9 cellular contexts compared by ENCODE assay signal in genomic region chr11:61700221-61700620, GRCh38. TPM values are rescaled to one million over a fixed set of nuclear protein-coding genes. Genes with fewer than 3 reads are reported as not detected.
DNase-seq lines count a peak whose midpoint lies in the region; ATAC-seq lines count a peak whose summit lies in the region.
"Had no signal": no experiment of that assay in that cellular context is flagged by ENCODE, and none has a peak within 500 bp of the region (broad histone marks: within the 10 kb centered on the region; RNA-seq: fewer than 3 reads in every experiment).

No MANE protein-coding gene starts in this region.

- peak overlapping the region; percentile 34 for H3K27ac ChIP-seq in angular gyrus (ENCODE audit: low read depth, low read length)

- in situ Hi-C loops in KBM-7 (cut with MboI; ENCODE audit: low pct_unique_long_range_greater_than_20kb, low sequenced_read_pairs), result no loop called here
- in situ Hi-C loops in HAP-1 (cut with MboI; ENCODE audit: low sequenced_read_pairs), result no loop called here

- H3K4me3 ChIP-seq in HAP-1, result no peak overlapping the region

- no peaks in the 10 kb centered on the region for H3K9me3 ChIP-seq in HAP-1

- H3K36me3 ChIP-seq in HAP-1 (replicated peaks), result no peaks in the 10 kb centered on the region

- H3K4me1 ChIP-seq in HAP-1, result no peaks in the 10 kb centered on the region

- ATAC-seq in GM18867 (IDR thresholded peaks at IDR 0.05; ENCODE audit: unreplicated experiment), result no peak

- no peaks in the 10 kb centered on the region for H3K27me3 ChIP-seq in HAP-1 (ENCODE audit: low read depth)

- peak; percentile 90 for DNase-seq in A172 (ENCODE audit: low spot score)
- peak; percentile 95 for DNase-seq in M059J (ENCODE audit: low read depth)
- peak; percentile 55 for DNase-seq in iPS-NIHi11 (ENCODE audit: low spot score)
- DNase-seq in KBM-7, result no peak
- no peak for DNase-seq in superior temporal gyrus (ENCODE audit: extremely low spot score)
- DNase-seq in HAP-1 (ENCODE audit: low spot score in 2 of 2), result no peak
- DNase-seq: MM.1S had no signal

RNA-seq across cellular contexts. Expression of gene DAGLA, which starts 20.0 kb away (rescaled TPM):
- total RNA-seq in A172 (2014; rRNA removed; shearing (Covaris generic)), result 0.09 and 1.2 TPM in 2 replicates
- 1.4 and 3.3 TPM in 2 replicates for total RNA-seq in M059J (2014; rRNA removed; shearing (Covaris generic))

RNA-seq across cellular contexts. Expression of gene MYRF, which starts 52.2 kb away (rescaled TPM):
- total RNA-seq in A172 (2014; rRNA removed; shearing (Covaris generic)), result 0.98 and 1.4 TPM in 2 replicates
- 4.3 and 5.0 TPM in 2 replicates for total RNA-seq in M059J (2014; rRNA removed; shearing (Covaris generic))

Comparison
In these comparisons a context has a peak if more than half of its experiments do, and no peak if none do; other contexts are left out.
1. DNase-seq: peak in A172 (single experiment), M059J (single experiment) and iPS-NIHi11 (single experiment); none in KBM-7 (single experiment), superior temporal gyrus (single experiment) and HAP-1 (0 of 2).